In the genomic region with DNA sequence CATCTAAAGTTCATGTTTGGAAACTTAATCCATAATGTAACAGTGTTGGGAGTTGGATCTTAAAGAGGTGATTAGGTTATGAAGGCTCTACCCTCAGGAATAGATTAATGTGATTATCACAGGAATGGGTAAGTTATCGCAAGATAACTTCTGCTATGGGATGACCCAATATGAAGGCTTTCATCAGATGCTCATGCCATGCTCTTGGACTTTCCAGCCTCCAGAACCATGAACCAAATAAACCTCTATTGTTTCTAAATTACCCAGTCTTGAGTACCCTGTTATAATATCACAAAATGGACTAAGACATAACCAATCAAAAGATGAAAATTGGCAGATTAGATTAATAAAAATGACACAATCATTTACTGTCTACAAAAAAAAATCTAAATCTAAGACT, we compare ENCODE assay signal across 23 cellular contexts.
DNase-seq lines count a peak whose midpoint lies in the region; ATAC-seq, FAIRE-seq and TF ChIP-seq lines count a peak whose summit lies in the region.
"Had no signal": no experiment of that assay in that cellular context is flagged by ENCODE, and none has a peak within 500 bp of the region (broad histone marks: within the 10 kb centered on the region; RNA-seq: fewer than 3 reads in every experiment).

No MANE protein-coding gene starts in this region.

- no peaks in the 10 kb centered on the region for H3K9me1 ChIP-seq in K562 (ENCODE audit: control insufficient read depth, insufficient read depth, low read length)

- H3K79me2 ChIP-seq in HCT116 (ENCODE audit: insufficient read depth, low read length), result no peaks in the 10 kb centered on the region
- H3K79me2 ChIP-seq in K562 (ENCODE audit: control insufficient read depth, insufficient read depth, low read length), result no peaks in the 10 kb centered on the region

- TF ChIP-seq POLR2A in HCT116 (IDR thresholded peaks at IDR 0.05; ENCODE audit: borderline replicate concordance, extremely low read depth, insufficient read depth, insufficient read length), result no peak
- TF ChIP-seq POLR2A in K562 (conservative IDR thresholded peaks at IDR 0.05), result no peak

- H2AFZ ChIP-seq in HCT116 (ENCODE audit: low read depth, low read length, poor library complexity, severe bottlenecking) (no peak overlapping the region), K562 (ENCODE audit: low read depth, low read length) (no peak overlapping the region)

- no peaks in the 10 kb centered on the region for H3K9me2 ChIP-seq in HCT116 (ENCODE audit: insufficient read depth)

- no peaks in the 10 kb centered on the region for H4K20me1 ChIP-seq in HCT116 (ENCODE audit: insufficient read depth)
- H4K20me1 ChIP-seq in K562 (replicated peaks; ENCODE audit: control insufficient read depth, insufficient read depth, low read length), result no peaks in the 10 kb centered on the region
- H4K20me1 ChIP-seq: BLaER1 had no signal

- no peak overlapping the region for H3K4me3 ChIP-seq in HCT116 (replicated peaks in 1 of 2; ENCODE audit: low read depth in 1 of 2, low read length in 2 of 2)
- H3K4me3 ChIP-seq in HEK293 (ENCODE audit: low read depth, low read length), result no peak overlapping the region
- no peak overlapping the region for H3K4me3 ChIP-seq in K562
- H3K4me3 ChIP-seq: BLaER1 had no signal

- in situ Hi-C loops in K562 (cut with MboI), result no loop called here

- CTCF ChIA-PET in HCT116 (lab: Charles Lee) (no interaction called here), HEK293 (lab: Yijun Ruan, JAX) (interaction anchor here (0.6 to 0.7 kb wide), 2 partner anchors 130 to 247 kb away, joined by 3 read pairs; no protein-coding TSS in a partner anchor), K562 (lab: Yijun Ruan, JAX; ENCODE audit: low intra/inter-chr PET ratio) (no interaction called here)

- TF ChIP-seq RAD21 in HCT116 (IDR thresholded peaks at IDR 0.05; ENCODE audit: low read depth) (no peak), K562 (CRISPR knock-in tag; conservative IDR thresholded peaks at IDR 0.05 in 1 of 2, IDR thresholded peaks at IDR 0.05 in 1 of 2) (no peak)

- no peak for TF ChIP-seq CTCF in HCT116 (IDR thresholded peaks at IDR 0.05 in 2 of 3, conservative IDR thresholded peaks at IDR 0.05 in 1 of 3; ENCODE audit: borderline replicate concordance in 1 of 3, insufficient read depth in 1 of 3, low read depth in 2 of 3, low read length in 2 of 3)
- TF ChIP-seq CTCF in HEK293 (tag by site-specific recombination; IDR thresholded peaks at IDR 0.05), result no peak
- TF ChIP-seq CTCF in K562 (IDR thresholded peaks at IDR 0.05 in 2 of 3, conservative IDR thresholded peaks at IDR 0.05 in 1 of 3; ENCODE audit: insufficient read depth in 2 of 3, low read depth in 1 of 3, low read length in 3 of 3), result no peak

- TF ChIP-seq EP300 in K562 (IDR thresholded peaks at IDR 0.05; ENCODE audit: low read length), result no peak

- H3K9me3 ChIP-seq in HCT116 (ENCODE audit: control insufficient read depth in 1 of 2, insufficient read depth in 1 of 2, low read depth in 1 of 2, low read length in 2 of 2) (no peaks in the 10 kb centered on the region; a peak in 1 of 4 replicates), HEK293 (ENCODE audit: control insufficient read depth, insufficient read depth, low read depth, low read length) (no peaks in the 10 kb centered on the region), K562 (replicated peaks; ENCODE audit: control insufficient read depth, insufficient read depth, low read depth, low read length) (no peaks in the 10 kb centered on the region; the same call in none of the 2 replicates)
- H3K9me3 ChIP-seq: BE2C, BLaER1 had no signal

- H3K36me3 ChIP-seq in HCT116 (ENCODE audit: control insufficient read depth in 1 of 2, insufficient read depth in 2 of 2, low read length in 2 of 2) (no peaks in the 10 kb centered on the region), HEK293 (ENCODE audit: control insufficient read depth in 2 of 2, insufficient read depth in 1 of 2, low read length in 2 of 2) (no peaks in the 10 kb centered on the region; a peak in 1 of 3 replicates), K562 (ENCODE audit: control insufficient read depth, insufficient read depth, low read length) (no peaks in the 10 kb centered on the region)
- H3K36me3 ChIP-seq: BE2C, BLaER1 had no signal

- intact Hi-C loops in HCT116 (cut with micrococcal nuclease), result no loop called here
- intact Hi-C loops in K562 (cut with micrococcal nuclease), result no loop called here

- RAD21 ChIA-PET in HCT116 (lab: Charles Lee; ENCODE audit: low non-redundant PET in 1 of 2, low total read pairs in 2 of 2, uncharacterized antibody in 2 of 2, unreplicated experiment in 2 of 2), result no interaction called here

- no peak overlapping the region for H3K4me2 ChIP-seq in HCT116 (ENCODE audit: low read length)
- H3K4me2 ChIP-seq in K562 (ENCODE audit: insufficient read depth, low read length), result no peak overlapping the region
- H3K4me2 ChIP-seq: BLaER1 had no signal

- no peak for ATAC-seq in HCT116
- ATAC-seq in K562, result no peak
- ATAC-seq in GM21619 (IDR thresholded peaks at IDR 0.05; ENCODE audit: unreplicated experiment), result no peak
- ATAC-seq in HG02571 (IDR thresholded peaks at IDR 0.05; ENCODE audit: unreplicated experiment), result no peak

- no peak for FAIRE-seq in K562 (lab: Jason Lieb, UNC)
- FAIRE-seq: A204.1, G401.6, GM12892, GM18507 had no signal

- H3K27ac ChIP-seq in HCT116 (ENCODE audit: low read depth, low read length) (no peak overlapping the region), HEK293 (ENCODE audit: extremely low read depth, low read depth, low read length) (no peak overlapping the region), K562 (ENCODE audit: extremely low read depth, low read depth, low read length) (no peak overlapping the region)
- H3K27ac ChIP-seq: BLaER1 had no signal

- H3K4me1 ChIP-seq in HCT116 (ENCODE audit: control insufficient read depth in 1 of 2, insufficient read depth in 2 of 2, low read length in 2 of 2) (no peaks in the 10 kb centered on the region), HEK293 (ENCODE audit: control insufficient read depth, insufficient read depth, low read length) (no peaks in the 10 kb centered on the region), K562 (replicated peaks in 1 of 2; ENCODE audit: control insufficient read depth in 2 of 2, insufficient read depth in 2 of 2, low read length in 2 of 2) (no peaks in the 10 kb centered on the region)
- H3K4me1 ChIP-seq: BE2C, BLaER1 had no signal

- no peak for DNase-seq in HCT116 (ENCODE audit: low read depth, low spot score)
- DNase-seq in K562 (ENCODE audit: extremely low read depth in 1 of 4, low spot score in 3 of 4), result no peak
- no peak for DNase-seq in NCI-H774 (lab: John Stamatoyannopoulos, UW)
- DNase-seq: 8988T; ACHN; BE2C; C1 segment of cervical spinal cord; CD4-positive, alpha-beta memory T cell; CD4-positive, CD25-positive, alpha-beta regulatory T cell; CD8-positive, alpha-beta memory T cell; COR-L47; DMS 273 treated with DMSO at 0.1 percent for 48 hours; DMS153; DMS79 treated with DMSO at 0.1 percent for 48 hours; GF-D8 had no signal

- no peak overlapping the region for H3K9ac ChIP-seq in HCT116 (ENCODE audit: low read length)
- H3K9ac ChIP-seq in K562 (ENCODE audit: insufficient read depth in 1 of 2, low read depth in 2 of 2, low read length in 2 of 2), result no peak overlapping the region
- H3K9ac ChIP-seq: BLaER1 had no signal

- H3K27me3 ChIP-seq in HCT116 (ENCODE audit: insufficient read depth, low read length) (no peaks in the 10 kb centered on the region), K562 (ENCODE audit: control insufficient read depth in 2 of 2, insufficient read depth in 2 of 2, low read length in 2 of 2) (no peaks in the 10 kb centered on the region)
- H3K27me3 ChIP-seq: BE2C, BLaER1 had no signal

- POLR2A ChIA-PET in HCT116 (lab: Charles Lee) (no interaction called here), HEK293 (lab: Yijun Ruan, JAX) (no interaction called here), K562 (lab: Yijun Ruan, JAX) (no interaction called here)

- BruUV-seq in HCT116 (replicated peaks; lab: Mats Ljungman, UMichigan), result no TSS peak
- BruUV-seq in K562 (replicated peaks; lab: Mats Ljungman, UMichigan), result no TSS peak

- 6% methylated on average over 1 of the region's 1 CpG for WGBS in K562 (ENCODE audit: insufficient coverage, low coverage, missing lambda C conversion rate)

TF ChIP-seq in HCT116, 20 proteins besides CTCF, POLR2A, EP300 and RAD21 (continues in another document):
- TF ChIP-seq EZH2phosphoT487 (IDR thresholded peaks at IDR 0.05; ENCODE audit: borderline replicate concordance) (no peak), CBX3 (IDR thresholded peaks at IDR 0.05; ENCODE audit: low read depth) (peak; percentile 59; the same call in 1 of the 2 replicates)

TF ChIP-seq in HEK293, 187 proteins besides CTCF, POLR2A, EP300 and RAD21:
- no peak for TF ChIP-seq ZNF629 (tag by site-specific recombination; IDR thresholded peaks at IDR 0.05)
- TF ChIP-seq ZNF302 (tag by site-specific recombination; IDR thresholded peaks at IDR 0.05; ENCODE audit: low read depth), result no peak
- TF ChIP-seq SETDB1 (IDR thresholded peaks at IDR 0.05; ENCODE audit: insufficient read length, low read length), result peak; percentile 83

TF ChIP-seq in K562, 482 proteins besides CTCF, POLR2A, EP300 and RAD21:
- TF ChIP-seq ZNF766 (CRISPR knock-in tag; conservative IDR thresholded peaks at IDR 0.05), result peak; percentile 50; the same call in 1 of the 2 replicates
- TF ChIP-seq RBM17 (IDR thresholded peaks at IDR 0.05; ENCODE audit: borderline replicate concordance, low read depth, low read length), result no peak
TF ChIP-seq in K562: peak in this region for 1.
